ENCODE assay signal across 18 cellular contexts in the genomic region with DNA sequence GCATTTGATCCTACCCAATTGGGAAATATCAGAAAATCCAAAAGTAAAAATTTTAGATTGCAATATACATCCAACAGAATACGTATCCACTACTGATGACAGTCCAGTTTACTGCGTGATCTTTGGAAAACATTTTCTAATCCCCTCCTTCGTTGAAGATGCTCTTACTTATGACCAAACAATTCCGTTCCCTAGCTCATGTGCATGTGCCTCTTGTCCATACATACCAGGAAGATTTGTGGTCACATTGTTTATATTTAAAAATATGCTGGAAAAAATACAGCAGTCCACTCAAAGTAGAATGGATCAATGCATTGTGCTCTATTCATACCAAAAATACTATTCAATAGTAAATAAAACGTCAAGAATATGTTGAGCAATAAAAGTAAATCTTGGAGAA.
DNase-seq lines count a peak whose midpoint lies in the region; ATAC-seq and TF ChIP-seq lines count a peak whose summit lies in the region.
"Had no signal": no experiment of that assay in that cellular context is flagged by ENCODE, and none has a peak within 500 bp of the region (broad histone marks: within the 10 kb centered on the region; RNA-seq: fewer than 3 reads in every experiment).

No MANE protein-coding gene starts in this region.

- H3K27ac Mint-ChIP-seq in mesothelial cell of epicardium, result no peak overlapping the region

- no peak for TF ChIP-seq CTCF in astrocyte of the cerebellum (IDR thresholded peaks at IDR 0.05; ENCODE audit: low read depth, low read length, missing control alignments)
- TF ChIP-seq CTCF in mesothelial cell of epicardium (IDR thresholded peaks at IDR 0.05; ENCODE audit: unreplicated experiment), result no peak

- ATAC-seq in HG03571 (IDR thresholded peaks at IDR 0.05; ENCODE audit: unreplicated experiment), result no peak
- ATAC-seq: SK-N-SH treated with all-trans-retinoic acid at 6 μM for 48 hours had no signal

- DNase-seq in H4 (ENCODE audit: low spot score), result peak; percentile 14
- peak; percentile 3 for DNase-seq in astrocyte of the cerebellum (ENCODE audit: low read depth)
- peak; percentile 13 for DNase-seq in foreskin melanocyte
- no peak for DNase-seq in stimulated activated CD4-positive, alpha-beta T cell treated with anti-CD3 and anti-CD28 coated beads, Interleukin-15, amount 100 ng/mL, for 24 hours
- DNase-seq in 8988T, result no peak
- no peak for DNase-seq in mesothelial cell of epicardium (ENCODE audit: low spot score in 2 of 2, unreplicated experiment in 2 of 2)
- DNase-seq: Calu3, DMS79 treated with DMSO at 0.1 percent for 48 hours, KG1, MG63, NCI-H1105 treated with DMSO at 0.1 percent for 48 hours, NCI-H146, NCI-H1930, NCI-H2107, NCI-H524, NCI-H774 had no signal

- H3K4me1 Mint-ChIP-seq in mesothelial cell of epicardium, result no peaks in the 10 kb centered on the region

- H3K4me3 ChIP-seq in astrocyte of the cerebellum (ENCODE audit: low read depth, low read length), result no peak overlapping the region
- H3K4me3 ChIP-seq: MG63 had no signal

- H3K4me3 Mint-ChIP-seq in mesothelial cell of epicardium, result no peak overlapping the region

- H3K36me3 Mint-ChIP-seq in mesothelial cell of epicardium, result no peaks in the 10 kb centered on the region

- in situ Hi-C loops in astrocyte of the cerebellum (cut with HindIII; ENCODE audit: low sequenced_read_pairs), result no loop called here

- H3K27me3 Mint-ChIP-seq in mesothelial cell of epicardium (ENCODE audit: low read depth), result peaks cover 26% of the 10 kb centered on the region

- no peaks in the 10 kb centered on the region for H3K9me3 Mint-ChIP-seq in mesothelial cell of epicardium

Comparison
In these comparisons a context has a peak if more than half of its experiments do, and no peak if none do; other contexts are left out.
1. DNase-seq: peak in H4 (single experiment), astrocyte of the cerebellum (single experiment) and foreskin melanocyte (single experiment); none in stimulated activated CD4-positive, alpha-beta T cell treated with anti-CD3 and anti-CD28 coated beads, Interleukin-15, amount 100 ng/mL, for 24 hours (single experiment), 8988T (single experiment) and mesothelial cell of epicardium (0 of 2).